Comparison of ENCODE assay signal across 11 cellular contexts in genomic region chr15:65182538-65182937, GRCh38. TPM values are rescaled to one million over a fixed set of nuclear protein-coding genes. Genes with fewer than 3 reads are reported as not detected.
DNase-seq lines count a peak whose midpoint lies in the region; ATAC-seq and TF ChIP-seq lines count a peak whose summit lies in the region.
"Had no signal": no experiment of that assay in that cellular context is flagged by ENCODE, and none has a peak within 500 bp of the region (broad histone marks: within the 10 kb centered on the region; RNA-seq: fewer than 3 reads in every experiment).

No MANE protein-coding gene starts in this region.

- CTCF ChIA-PET in CD8-positive, alpha-beta memory T cell (lab: Charles Lee), result interaction anchor here (1.6 kb wide), 1 partner anchor 38 kb away, joined by 3 read pairs; no protein-coding TSS in a partner anchor

- H3K4me3 Mint-ChIP-seq in CD8-positive, alpha-beta memory T cell, result peak overlapping the region; percentile 93 to 96 (median 96)
- peak overlapping the region; percentile 96 for H3K4me3 Mint-ChIP-seq in activated naive CD8-positive, alpha-beta T cell treated with anti-CD3 and anti-CD28 coated beads, Interleukin-2, amount 50 U/mL, for 24 hours
- peak overlapping the region; percentile 97 for H3K4me3 Mint-ChIP-seq in nephron progenitor cell

- no peak overlapping the region for H3K4me3 ChIP-seq in CD8-positive, alpha-beta memory T cell (ENCODE audit: low read length)
- peak overlapping the region; percentile 94 for H3K4me3 ChIP-seq in HFF-Myc (replicated peaks; ENCODE audit: low read depth, low read length)

- H3K27me3 ChIP-seq in CD8-positive, alpha-beta memory T cell (ENCODE audit: insufficient read depth, low read length, poor library complexity, severe bottlenecking), result no peaks in the 10 kb centered on the region

- no peak for ATAC-seq in activated naive CD8-positive, alpha-beta T cell treated with anti-CD3 and anti-CD28 coated beads, Interleukin-2, amount 50 U/mL, for 24 hours
- ATAC-seq in HG03159 (IDR thresholded peaks at IDR 0.05; ENCODE audit: unreplicated experiment), result no peak

- H3K27me3 Mint-ChIP-seq in CD8-positive, alpha-beta memory T cell, result no peaks in the 10 kb centered on the region
- H3K27me3 Mint-ChIP-seq in activated naive CD8-positive, alpha-beta T cell treated with anti-CD3 and anti-CD28 coated beads, Interleukin-2, amount 50 U/mL, for 24 hours, result no peaks in the 10 kb centered on the region
- H3K27me3 Mint-ChIP-seq in nephron progenitor cell (ENCODE audit: low read depth, poor library complexity), result peaks cover 3% of the 10 kb centered on the region

- no peaks in the 10 kb centered on the region for H3K9me3 ChIP-seq in CD8-positive, alpha-beta memory T cell (ENCODE audit: low read length)

- H3K36me3 ChIP-seq in CD8-positive, alpha-beta memory T cell (ENCODE audit: insufficient read depth, low read length), result peaks cover 6% of the 10 kb centered on the region

- peak overlapping the region in 5 of 8 donors; percentile 60 to 87 (median 72) for H3K27ac Mint-ChIP-seq in CD8-positive, alpha-beta memory T cell
- H3K27ac Mint-ChIP-seq in activated naive CD8-positive, alpha-beta T cell treated with anti-CD3 and anti-CD28 coated beads, Interleukin-2, amount 50 U/mL, for 24 hours, result peak overlapping the region; percentile 31
- H3K27ac Mint-ChIP-seq in nephron progenitor cell, result no peak overlapping the region

- peak overlapping the region; percentile 11 for H3K27ac ChIP-seq in CD8-positive, alpha-beta memory T cell (ENCODE audit: low read depth, low read length)

- H3K4me1 ChIP-seq in CD8-positive, alpha-beta memory T cell (ENCODE audit: insufficient read depth, low read length), result peaks cover 20% of the 10 kb centered on the region

- H3K36me3 Mint-ChIP-seq in CD8-positive, alpha-beta memory T cell, result peaks cover 0 to 40% (median 4%) of the 10 kb centered on the region in 3 donors
- peaks cover 38% of the 10 kb centered on the region for H3K36me3 Mint-ChIP-seq in activated naive CD8-positive, alpha-beta T cell treated with anti-CD3 and anti-CD28 coated beads, Interleukin-2, amount 50 U/mL, for 24 hours (ENCODE audit: low read depth)
- peaks cover 34% of the 10 kb centered on the region for H3K36me3 Mint-ChIP-seq in nephron progenitor cell (ENCODE audit: low read depth)

- peaks cover 27 to 55% (median 51%) of the 10 kb centered on the region in 3 donors for H3K4me1 Mint-ChIP-seq in CD8-positive, alpha-beta memory T cell
- H3K4me1 Mint-ChIP-seq in activated naive CD8-positive, alpha-beta T cell treated with anti-CD3 and anti-CD28 coated beads, Interleukin-2, amount 50 U/mL, for 24 hours, result peaks cover 37% of the 10 kb centered on the region
- peaks cover 32% of the 10 kb centered on the region for H3K4me1 Mint-ChIP-seq in nephron progenitor cell

- no peak for DNase-seq in CD8-positive, alpha-beta memory T cell
- DNase-seq in HFF-Myc (ENCODE audit: extremely low read depth, low read depth) (no peak), nephron progenitor cell (no peak), NCI-H1105 treated with DMSO at 0.1 percent for 48 hours (lab: John Stamatoyannopoulos, UW) (no peak), iPS-NIHi11 (ENCODE audit: low spot score) (no peak), LoVo (ENCODE audit: low spot score) (no peak)
- DNase-seq in activated naive CD8-positive, alpha-beta T cell treated with anti-CD3 and anti-CD28 coated beads, Interleukin-2, amount 50 U/mL, for 24 hours, result no peak
- DNase-seq: erythroblast had no signal

- no peaks in the 10 kb centered on the region for H3K9me3 Mint-ChIP-seq in CD8-positive, alpha-beta memory T cell
- H3K9me3 Mint-ChIP-seq in activated naive CD8-positive, alpha-beta T cell treated with anti-CD3 and anti-CD28 coated beads, Interleukin-2, amount 50 U/mL, for 24 hours, result no peaks in the 10 kb centered on the region
- no peaks in the 10 kb centered on the region for H3K9me3 Mint-ChIP-seq in nephron progenitor cell

- TF ChIP-seq CTCF in HFF-Myc (IDR thresholded peaks at IDR 0.05; ENCODE audit: low read depth, low read length, missing control alignments) (no peak), nephron progenitor cell (IDR thresholded peaks at IDR 0.05) (no peak)

- POLR2A ChIA-PET in CD8-positive, alpha-beta memory T cell (lab: Charles Lee), result no interaction called here

RNA-seq across cellular contexts. Expression of gene CLPX, which starts 2.6 kb away (rescaled TPM):
- 10 to 100 TPM; 60.5 to 65.6 TPM for total RNA-seq in CD8-positive, alpha-beta memory T cell
- polyA plus RNA-seq in CD8-positive, alpha-beta memory T cell, result 28.9 TPM

RNA-seq across cellular contexts. Expression of gene CILP, which starts 28.7 kb away (rescaled TPM):
- total RNA-seq in CD8-positive, alpha-beta memory T cell, result under 1 TPM in 1 of 2 experiments, not detected in 1; 0.04 TPM
- 0.08 TPM for polyA plus RNA-seq in CD8-positive, alpha-beta memory T cell
- total RNA-seq: H1, kidney epithelial cell had no signal

RNA-seq across cellular contexts. Expression of gene PDCD7, which starts 48.9 kb away (rescaled TPM):
- total RNA-seq in CD8-positive, alpha-beta memory T cell, result 10 to 100 TPM; 33.6 to 39.6 TPM
- polyA plus RNA-seq in CD8-positive, alpha-beta memory T cell, result 21.7 TPM
